In genomic region chr13:80083516-80084085, GRCh38 we compare ENCODE assay signal across 12 cellular contexts.
DNase-seq lines count a peak whose midpoint lies in the region; ATAC-seq, FAIRE-seq and TF ChIP-seq lines count a peak whose summit lies in the region.
"Had no signal": no experiment of that assay in that cellular context is flagged by ENCODE, and none has a peak within 500 bp of the region (broad histone marks: within the 10 kb centered on the region; RNA-seq: fewer than 3 reads in every experiment).

No MANE protein-coding gene starts in this region.

- no peak for DNase-seq in heart left ventricle
- DNase-seq in cardiac septum (ENCODE audit: low spot score), result no peak
- peak; percentile 71 for DNase-seq in choroid plexus epithelial cell (ENCODE audit: low read depth)
- DNase-seq in myocyte (ENCODE audit: low read depth), result peak; percentile 35
- DNase-seq in aorta, result no peak
- DNase-seq in D721Med (ENCODE audit: insufficient read length, low spot score), result no peak
- no peak for DNase-seq in uterus
- DNase-seq in stimulated activated naive CD4-positive, alpha-beta T cell treated with Interleukin-2 at 50 U/mL for 16 hours (lab: John Stamatoyannopoulos, UW), result no peak
- DNase-seq: activated naive CD4-positive, alpha-beta T cell treated with anti-CD3 and anti-CD28 coated beads, Interleukin-2, amount 10 ng/mL, durations not matched to agents 7 days and 5 days; NCI-H524 treated with DMSO at 0.1 percent for 48 hours; stimulated activated naive CD8-positive, alpha-beta T cell treated with anti-CD3 and anti-CD28 coated beads, Interleukin-15, amount 100 ng/mL, for 72 hours; WERI-Rb-1 had no signal

- no peak for FAIRE-seq in D721Med (lab: Jason Lieb, UNC)

- H3K9me3 ChIP-seq in heart left ventricle (no peaks in the 10 kb centered on the region), aorta (ENCODE audit: control insufficient read depth, low read length) (no peaks in the 10 kb centered on the region), uterus (no peaks in the 10 kb centered on the region)

- H3K27ac ChIP-seq in heart left ventricle (peak overlapping the region in 7 of 12 donors; percentile 2 to 78 (median 13)), aorta (ENCODE audit: low read depth in 1 of 2, low read length in 2 of 2) (peak overlapping the region; percentile 71 to 82), uterus (peak overlapping the region in 1 of 2 donors; percentile 5)
- H3K27ac ChIP-seq: WERI-Rb-1 had no signal

- H3K4me1 ChIP-seq in heart left ventricle, result peaks cover 2 to 19% (median 9%) of the 10 kb centered on the region in 12 donors
- peaks cover 0 to 8% of the 10 kb centered on the region in 2 donors for H3K4me1 ChIP-seq in aorta (ENCODE audit: control insufficient read depth in 1 of 2, insufficient read depth in 2 of 2, low read length in 2 of 2)
- H3K4me1 ChIP-seq in uterus, result no peaks in the 10 kb centered on the region

- no peak for TF ChIP-seq CTCF in heart left ventricle (IDR thresholded peaks at IDR 0.05)
- no peak for TF ChIP-seq CTCF in choroid plexus epithelial cell (conservative IDR thresholded peaks at IDR 0.05; ENCODE audit: low read depth, low read length)
- no peak for TF ChIP-seq CTCF in D721Med (IDR thresholded peaks at IDR 0.05; ENCODE audit: insufficient read depth, missing control alignments)
- TF ChIP-seq CTCF in uterus (IDR thresholded peaks at IDR 0.05), result no peak

- H3K4me3 ChIP-seq in heart left ventricle, result peak overlapping the region in 2 of 12 donors; percentile 12 to 19
- peak overlapping the region; percentile 34 for H3K4me3 ChIP-seq in choroid plexus epithelial cell (ENCODE audit: low read depth, low read length)
- peak overlapping the region in 1 of 2 donors; percentile 18 for H3K4me3 ChIP-seq in aorta (ENCODE audit: low read length in 2 of 2)
- no peak overlapping the region for H3K4me3 ChIP-seq in uterus

- TF ChIP-seq POLR2A in heart left ventricle (IDR thresholded peaks at IDR 0.05), result no peak
- no peak for TF ChIP-seq POLR2A in uterus (IDR thresholded peaks at IDR 0.05)

- 30 to 48% (median 35%) methylated on average over 7 of the region's 7 CpGs for WGBS in heart left ventricle, 4 donors
- WGBS in aorta, 2 donors, result 5 to 11% methylated on average over 7 of the region's 7 CpGs

- H3K36me3 ChIP-seq in heart left ventricle, result no peaks in the 10 kb centered on the region
- no peaks in the 10 kb centered on the region for H3K36me3 ChIP-seq in aorta (ENCODE audit: control insufficient read depth in 1 of 2, insufficient read depth in 2 of 2, low read length in 1 of 2)
- H3K36me3 ChIP-seq in uterus, result no peaks in the 10 kb centered on the region
- H3K36me3 ChIP-seq: WERI-Rb-1 had no signal

- H3K27me3 ChIP-seq in heart left ventricle, result no peaks in the 10 kb centered on the region
- no peaks in the 10 kb centered on the region for H3K27me3 ChIP-seq in aorta (ENCODE audit: control insufficient read depth in 1 of 2, insufficient read depth in 2 of 2, low read length in 1 of 2)
- no peaks in the 10 kb centered on the region for H3K27me3 ChIP-seq in uterus

- ATAC-seq in heart left ventricle, result peak in 2 of 4 donors; percentile 30 to 40
- ATAC-seq in aorta (ENCODE audit: low FRiP score), result no peak
- ATAC-seq: stimulated activated naive CD8-positive, alpha-beta T cell treated with anti-CD3 and anti-CD28 coated beads, Interleukin-15, amount 100 ng/mL, for 72 hours had no signal

- intact Hi-C loops in heart left ventricle (cut with DNase I), result loop anchor here in 2 of 10 donors (10.0 kb wide), 1 partner anchor 51 kb away; no protein-coding TSS in a partner anchor
- intact Hi-C loops in cardiac septum (cut with DNase I), result no loop called here
- intact Hi-C loops in aorta (cut with DNase I), result loop anchor here in 1 of 2 donors (10.0 kb wide), 1 partner anchor 51 kb away; no protein-coding TSS in a partner anchor
- intact Hi-C loops in uterus (cut with DNase I; ENCODE audit: low total_unique reads), result no loop called here

Comparison
In these comparisons a context has a peak if more than half of its experiments do, and no peak if none do; other contexts are left out.
1. DNase-seq: peak in choroid plexus epithelial cell (single experiment) and myocyte (single experiment); none in heart left ventricle (0 of 5), cardiac septum (single experiment), aorta (0 of 2), D721Med (single experiment), uterus (0 of 2) and stimulated activated naive CD4-positive, alpha-beta T cell treated with Interleukin-2 at 50 U/mL for 16 hours (single experiment).